Comparison of ENCODE assay signal across 23 cellular contexts in the genomic region with DNA sequence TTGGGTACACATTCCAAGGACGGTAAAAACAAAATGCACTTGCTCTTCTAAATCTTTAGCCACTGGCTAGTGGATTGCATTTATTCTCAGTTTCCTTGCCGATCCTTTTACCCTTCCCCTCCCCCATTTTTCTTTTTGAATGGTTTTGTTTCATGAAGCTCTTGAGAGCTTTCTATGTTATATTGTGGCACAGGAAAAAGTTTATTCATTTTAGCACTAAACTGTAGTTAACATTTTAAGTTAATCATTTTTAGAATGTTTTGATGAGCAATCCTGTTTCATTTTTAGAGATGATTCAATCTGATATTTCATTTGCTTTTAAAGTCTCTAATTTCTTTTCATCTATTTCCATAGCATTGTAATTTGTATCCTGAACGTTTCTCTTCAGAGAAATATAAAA. TPM values are rescaled to one million over a fixed set of nuclear protein-coding genes. Genes with fewer than 3 reads are reported as not detected.
A peak's percentile ranks its signal among the peaks of the same experiment; 100 is the strongest.
DNase-seq lines count a peak whose midpoint lies in the region; ATAC-seq and TF ChIP-seq lines count a peak whose summit lies in the region.
"Had no signal": no experiment of that assay in that cellular context is flagged by ENCODE, and none has a peak within 500 bp of the region (broad histone marks: within the 10 kb centered on the region; RNA-seq: fewer than 3 reads in every experiment).

No MANE protein-coding gene starts in this region.

- H4K20me1 ChIP-seq in OCI-LY3 (ENCODE audit: insufficient read depth, low read length) (peaks cover 91% of the 10 kb centered on the region), fibroblast of lung (ENCODE audit: control insufficient read depth, extremely low read depth, insufficient read depth, low read length) (peaks cover 6% of the 10 kb centered on the region), MM.1S (ENCODE audit: insufficient read depth, low read length) (no peaks in the 10 kb centered on the region)

- no peak for DNase-seq in activated naive CD8-positive, alpha-beta T cell treated with anti-CD3 and anti-CD28 coated beads, Interleukin-2, amount 10 ng/mL, durations not matched to agents 7 days and 5 days
- DNase-seq in activated naive CD8-positive, alpha-beta T cell treated with anti-CD3 and anti-CD28 coated beads for 36 hours, result no peak
- no peak for DNase-seq in fibroblast of lung (ENCODE audit: low read depth in 2 of 2)
- no peak for DNase-seq in MM.1S
- no peak for DNase-seq in GM10248 (ENCODE audit: extremely low spot score)
- DNase-seq in SIG-M5 (lab: John Stamatoyannopoulos, UW), result no peak
- DNase-seq: activated naive CD4-positive, alpha-beta T cell treated with Interleukin-2 at 50 U/mL for 16 hours; COR-L47; cortex of kidney; EL; foreskin fibroblast; NCI-H1092 treated with DMSO at 0.1 percent for 48 hours; NCI-H69; SHP77; stomach; upper lobe of right lung had no signal

- CTCF ChIA-PET in GM10248 (lab: Yijun Ruan, JAX), result interaction anchor here (0.9 to 2.3 kb wide), 4 partner anchors 10 to 25 kb away, joined by 3 to 6 read pairs (median 4); no protein-coding TSS in a partner anchor

- H3K79me2 ChIP-seq in OCI-LY3 (ENCODE audit: low read length) (peaks cover 100% of the 10 kb centered on the region), fibroblast of lung (ENCODE audit: control insufficient read depth, insufficient read depth, low read length) (peaks cover 97% of the 10 kb centered on the region), MM.1S (ENCODE audit: low read length) (peaks cover 69% of the 10 kb centered on the region)

- H3K27me3 Mint-ChIP-seq in activated naive CD8-positive, alpha-beta T cell treated with anti-CD3 and anti-CD28 coated beads, Interleukin-2, amount 10 ng/mL, durations not matched to agents 7 days and 5 days, result no peaks in the 10 kb centered on the region
- no peaks in the 10 kb centered on the region for H3K27me3 Mint-ChIP-seq in activated naive CD8-positive, alpha-beta T cell treated with anti-CD3 and anti-CD28 coated beads for 36 hours
- H3K27me3 Mint-ChIP-seq: brain had no signal

- peaks cover 19% of the 10 kb centered on the region for H3K4me1 Mint-ChIP-seq in activated naive CD8-positive, alpha-beta T cell treated with anti-CD3 and anti-CD28 coated beads, Interleukin-2, amount 10 ng/mL, durations not matched to agents 7 days and 5 days
- peaks cover 44% of the 10 kb centered on the region for H3K4me1 Mint-ChIP-seq in activated naive CD8-positive, alpha-beta T cell treated with anti-CD3 and anti-CD28 coated beads for 36 hours

- no peak overlapping the region for H3K27ac Mint-ChIP-seq in activated naive CD8-positive, alpha-beta T cell treated with anti-CD3 and anti-CD28 coated beads, Interleukin-2, amount 10 ng/mL, durations not matched to agents 7 days and 5 days
- no peak overlapping the region for H3K27ac Mint-ChIP-seq in activated naive CD8-positive, alpha-beta T cell treated with anti-CD3 and anti-CD28 coated beads for 36 hours

- H3K9ac ChIP-seq in OCI-LY3 (ENCODE audit: low read length) (no peak overlapping the region), fibroblast of lung (ENCODE audit: insufficient read depth, low read length) (no peak overlapping the region), subcutaneous abdominal adipose tissue (ENCODE audit: low read length in 5 of 5) (peak overlapping the region in 1 of 5 donors; percentile 78), MM.1S (ENCODE audit: low read length) (no peak overlapping the region)

- TF ChIP-seq CTCF in OCI-LY3 (IDR thresholded peaks at IDR 0.05; ENCODE audit: low read depth, low read length) (no peak), fibroblast of lung (conservative IDR thresholded peaks at IDR 0.05 in 1 of 2, IDR thresholded peaks at IDR 0.05 in 1 of 2; ENCODE audit: low read depth in 1 of 2, low read length in 2 of 2) (no peak), MM.1S (IDR thresholded peaks at IDR 0.05; ENCODE audit: low read length) (no peak), GM10248 (IDR thresholded peaks at IDR 0.05; ENCODE audit: control extremely low read depth, extremely low read depth, low read depth, missing control alignments) (no peak)

- H3K27me3 ChIP-seq in OCI-LY3 (ENCODE audit: low read depth, low read length), result no peaks in the 10 kb centered on the region
- H3K27me3 ChIP-seq in fibroblast of lung (ENCODE audit: control insufficient read depth, insufficient read depth, low read length), result no peaks in the 10 kb centered on the region
- H3K27me3 ChIP-seq in subcutaneous abdominal adipose tissue (ENCODE audit: control insufficient read depth in 5 of 5, insufficient read depth in 4 of 5, low read length in 5 of 5), result no peaks in the 10 kb centered on the region
- no peaks in the 10 kb centered on the region for H3K27me3 ChIP-seq in MM.1S (replicated peaks; ENCODE audit: insufficient read depth, low read length)
- H3K27me3 ChIP-seq: neutrophil, right atrium auricular region, stomach, upper lobe of right lung had no signal

- H3K4me3 Mint-ChIP-seq in activated naive CD8-positive, alpha-beta T cell treated with anti-CD3 and anti-CD28 coated beads, Interleukin-2, amount 10 ng/mL, durations not matched to agents 7 days and 5 days, result peak overlapping the region; percentile 50
- no peak overlapping the region for H3K4me3 Mint-ChIP-seq in activated naive CD8-positive, alpha-beta T cell treated with anti-CD3 and anti-CD28 coated beads for 36 hours

- H3K9me3 ChIP-seq in OCI-LY3 (ENCODE audit: insufficient read depth, low read length) (no peaks in the 10 kb centered on the region), fibroblast of lung (ENCODE audit: control insufficient read depth, insufficient read depth, low read depth, low read length) (no peaks in the 10 kb centered on the region), subcutaneous abdominal adipose tissue (ENCODE audit: control insufficient read depth in 5 of 5, low read length in 5 of 5) (no peaks in the 10 kb centered on the region), MM.1S (replicated peaks; ENCODE audit: insufficient read depth, low read length) (no peaks in the 10 kb centered on the region)
- H3K9me3 ChIP-seq: neutrophil, right atrium auricular region, stomach, upper lobe of right lung had no signal

- no peaks in the 10 kb centered on the region for H3K36me3 ChIP-seq in OCI-LY3 (replicated peaks; ENCODE audit: low read depth, low read length)
- H3K36me3 ChIP-seq in fibroblast of lung (ENCODE audit: control insufficient read depth, insufficient read depth, low read length), result no peaks in the 10 kb centered on the region
- peaks cover 0 to 3% (median 0%) of the 10 kb centered on the region in 5 donors for H3K36me3 ChIP-seq in subcutaneous abdominal adipose tissue (ENCODE audit: control insufficient read depth in 5 of 5, insufficient read depth in 5 of 5, low read length in 5 of 5)
- no peaks in the 10 kb centered on the region for H3K36me3 ChIP-seq in MM.1S (replicated peaks; ENCODE audit: insufficient read depth, low read length)
- H3K36me3 ChIP-seq: neutrophil, right atrium auricular region, stomach, upper lobe of right lung had no signal

- peaks cover 4% of the 10 kb centered on the region for H3K36me3 Mint-ChIP-seq in activated naive CD8-positive, alpha-beta T cell treated with anti-CD3 and anti-CD28 coated beads, Interleukin-2, amount 10 ng/mL, durations not matched to agents 7 days and 5 days
- peaks cover 9% of the 10 kb centered on the region for H3K36me3 Mint-ChIP-seq in activated naive CD8-positive, alpha-beta T cell treated with anti-CD3 and anti-CD28 coated beads for 36 hours

- no peak overlapping the region for H2AFZ ChIP-seq in OCI-LY3 (ENCODE audit: low read depth, low read length)
- no peak overlapping the region for H2AFZ ChIP-seq in fibroblast of lung (ENCODE audit: low read length)
- no peak overlapping the region for H2AFZ ChIP-seq in MM.1S (ENCODE audit: low read length)

- H3K4me1 ChIP-seq in OCI-LY3 (ENCODE audit: low read length) (peaks cover 73% of the 10 kb centered on the region), fibroblast of lung (ENCODE audit: control insufficient read depth, extremely low read depth, insufficient read depth, low read length) (peaks cover 5% of the 10 kb centered on the region), subcutaneous abdominal adipose tissue (ENCODE audit: control insufficient read depth in 5 of 5, insufficient read depth in 5 of 5, low read length in 5 of 5) (peaks cover 0 to 32% (median 10%) of the 10 kb centered on the region in 5 donors), MM.1S (ENCODE audit: low read length) (0 out of 2 replicates have a peak, but pooled peaks cover 4% of the 10 kb centered on the region)

- H3K27ac ChIP-seq in OCI-LY3 (ENCODE audit: low read length) (peak overlapping the region; percentile 3; the same call in 1 of the 2 replicates), fibroblast of lung (ENCODE audit: insufficient read depth, low read length) (no peak overlapping the region), subcutaneous abdominal adipose tissue (ENCODE audit: low read depth, low read length) (peak overlapping the region; percentile 13), MM.1S (ENCODE audit: low read length) (no peak overlapping the region)
- H3K27ac ChIP-seq: neutrophil, right atrium auricular region, stomach, upper lobe of right lung, VCaP had no signal

- no peaks in the 10 kb centered on the region; the same call in 1 of the 2 replicates for H3F3A ChIP-seq in MM.1S (ENCODE audit: insufficient read depth, low read length)

- H3K4me3 ChIP-seq in OCI-LY3 (ENCODE audit: low read length), result peak overlapping the region; percentile 37
- no peak overlapping the region for H3K4me3 ChIP-seq in fibroblast of lung (replicated peaks in 1 of 4; ENCODE audit: control extremely low read depth in 1 of 4, insufficient read depth in 1 of 4, low read depth in 3 of 4, low read length in 4 of 4)
- no peak overlapping the region for H3K4me3 ChIP-seq in subcutaneous abdominal adipose tissue (ENCODE audit: low read depth in 1 of 5, low read length in 5 of 5)
- no peak overlapping the region for H3K4me3 ChIP-seq in MM.1S (ENCODE audit: low read length)
- H3K4me3 ChIP-seq: right atrium auricular region, stomach, upper lobe of right lung had no signal

- ATAC-seq in activated naive CD8-positive, alpha-beta T cell treated with anti-CD3 and anti-CD28 coated beads, Interleukin-2, amount 10 ng/mL, durations not matched to agents 7 days and 5 days (ENCODE audit: low read depth), result no peak
- ATAC-seq: HCT116, upper lobe of right lung had no signal

- POLR2A ChIA-PET in activated naive CD8-positive, alpha-beta T cell treated with anti-CD3 and anti-CD28 coated beads, Interleukin-2, amount 10 ng/mL, durations not matched to agents 7 days and 5 days (lab: Charles Lee), result no interaction called here
- POLR2A ChIA-PET in GM10248 (lab: Yijun Ruan, JAX), result interaction anchor here (1.0 kb wide), 1 partner anchor 41 kb away, joined by 3 read pairs; no protein-coding TSS in a partner anchor

- H3K9me2 ChIP-seq in MM.1S (replicated peaks; ENCODE audit: insufficient read depth, low read length), result no peaks in the 10 kb centered on the region

- no peaks in the 10 kb centered on the region for H3K9me3 Mint-ChIP-seq in activated naive CD8-positive, alpha-beta T cell treated with anti-CD3 and anti-CD28 coated beads, Interleukin-2, amount 10 ng/mL, durations not matched to agents 7 days and 5 days
- no peaks in the 10 kb centered on the region for H3K9me3 Mint-ChIP-seq in activated naive CD8-positive, alpha-beta T cell treated with anti-CD3 and anti-CD28 coated beads for 36 hours

- H3K4me2 ChIP-seq in OCI-LY3 (ENCODE audit: low read length) (peak overlapping the region; percentile 67), fibroblast of lung (ENCODE audit: extremely low read depth, insufficient read depth, low read length) (peak overlapping the region; percentile 38), MM.1S (ENCODE audit: low read depth, low read length) (no peak overlapping the region)

RNA-seq across cellular contexts. Expression of a gene that starts 24.0 kb away (rescaled TPM):
- total RNA-seq in activated naive CD8-positive, alpha-beta T cell treated with anti-CD3 and anti-CD28 coated beads, Interleukin-2, amount 10 ng/mL, durations not matched to agents 7 days and 5 days, result 10 to 100 TPM; 40.2 to 42.6 TPM
- total RNA-seq in activated naive CD8-positive, alpha-beta T cell treated with anti-CD3 and anti-CD28 coated beads for 36 hours, result 10 to 100 TPM; 23.5 to 27.8 TPM
- 172 and 221 TPM in 2 replicates for total RNA-seq in fibroblast of lung
- polyA plus RNA-seq in fibroblast of lung, result 73.7 and 119 TPM in 2 replicates
- 40.7 and 62.5 TPM in 2 replicates for polyA plus RNA-seq in fibroblast of lung (2012)
- polyA minus RNA-seq in fibroblast of lung (ENCODE audit: low replicate concordance), result 17.8 and 26.5 TPM in 2 replicates

Comparison
In these comparisons a context has a peak if more than half of its experiments do, and no peak if none do; other contexts are left out.
1. H3K27ac ChIP-seq: peak in OCI-LY3 (single experiment) and subcutaneous abdominal adipose tissue (single experiment); none in fibroblast of lung (single experiment) and MM.1S (single experiment).